ENCODE assay signal across 26 cellular contexts in the genomic region with DNA sequence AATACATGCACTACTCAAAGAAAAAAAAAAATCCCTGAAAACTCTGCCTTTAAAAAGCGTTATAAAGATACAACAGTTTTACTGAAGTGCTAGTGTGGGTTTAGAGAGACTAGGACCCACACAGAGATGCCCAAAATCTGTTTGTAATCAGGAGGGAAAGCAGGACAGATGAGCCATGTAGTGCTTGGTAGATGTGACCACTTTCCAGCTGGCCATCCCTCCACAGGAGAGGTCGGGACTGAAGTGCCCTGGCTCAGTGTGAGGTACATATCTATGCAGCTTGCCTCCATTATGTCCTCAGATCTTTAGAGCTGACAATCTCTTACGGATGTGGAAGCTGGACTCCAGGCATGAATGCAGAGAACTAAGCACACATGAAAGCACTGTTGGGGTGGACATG. TPM values are rescaled to one million over a fixed set of nuclear protein-coding genes. Genes with fewer than 3 reads are reported as not detected.
DNase-seq lines count a peak whose midpoint lies in the region; ATAC-seq, FAIRE-seq and TF ChIP-seq lines count a peak whose summit lies in the region.
"Had no signal": no experiment of that assay in that cellular context is flagged by ENCODE, and none has a peak within 500 bp of the region (broad histone marks: within the 10 kb centered on the region; RNA-seq: fewer than 3 reads in every experiment).

No MANE protein-coding gene starts in this region.

- H3K27ac Mint-ChIP-seq in stimulated activated naive CD8-positive, alpha-beta T cell treated with anti-CD3 and anti-CD28 coated beads, Interleukin-15, amount 100 ng/mL, for 72 hours = no peak overlapping the region
- H3K27ac Mint-ChIP-seq: activated naive CD4-positive, alpha-beta T cell treated with anti-CD3 and anti-CD28 coated beads for 36 hours; CD4-positive, alpha-beta memory T cell; T-cell had no signal

- no peaks in the 10 kb centered on the region for H4K20me1 ChIP-seq in smooth muscle cell (ENCODE audit: low read depth)

- H3F3A ChIP-seq in smooth muscle cell (ENCODE audit: low read depth) = no peaks in the 10 kb centered on the region

- no peaks in the 10 kb centered on the region for H3K79me2 ChIP-seq in smooth muscle cell (ENCODE audit: low read depth)

- H3K27me3 Mint-ChIP-seq in stimulated activated naive CD8-positive, alpha-beta T cell treated with anti-CD3 and anti-CD28 coated beads, Interleukin-15, amount 100 ng/mL, for 72 hours = no peaks in the 10 kb centered on the region
- H3K27me3 Mint-ChIP-seq: CD4-positive, alpha-beta memory T cell; T-cell had no signal

- in situ Hi-C loops in G401 (cut with HindIII; ENCODE audit: low sequenced_read_pairs) = no loop called here

- no peaks in the 10 kb centered on the region for H3K4me1 Mint-ChIP-seq in stimulated activated naive CD8-positive, alpha-beta T cell treated with anti-CD3 and anti-CD28 coated beads, Interleukin-15, amount 100 ng/mL, for 72 hours
- H3K4me1 Mint-ChIP-seq: CD4-positive, alpha-beta memory T cell; T-cell had no signal

- DNase-seq in G401 (ENCODE audit: low spot score) (peak; percentile 21), amniotic epithelial cell (ENCODE audit: low read depth) (peak; percentile 30), fibroblast of the aortic adventitia (ENCODE audit: low read depth) (peak; percentile 4), smooth muscle cell (lab: John Stamatoyannopoulos, UW; ENCODE audit: unreplicated experiment) (no peak), small intestine (no peak)
- DNase-seq in activated CD4-positive, alpha-beta T cell treated with anti-CD3 and anti-CD28 coated beads for 48 hours = no peak
- no peak for DNase-seq in stimulated activated naive CD8-positive, alpha-beta T cell treated with anti-CD3 and anti-CD28 coated beads, Interleukin-15, amount 100 ng/mL, for 72 hours
- DNase-seq in stimulated activated naive CD8-positive, alpha-beta T cell treated with anti-CD3 and anti-CD28 coated beads, Interleukin-15, Interleukin-2, amounts not matched to agents 100 U/mL and 50 U/mL, for 24 hours = no peak
- DNase-seq: activated CD4-positive, CD25-positive, alpha-beta regulatory T cell treated with anti-CD3 and anti-CD28 coated beads, Interleukin-2, amount 50 U/mL, for 72 hours; activated naive CD4-positive, alpha-beta T cell treated with anti-CD3 and anti-CD28 coated beads for 36 hours; activated T-cell treated with anti-CD3 and anti-CD28 coated beads, Interleukin-2, amount 50 U/mL, for 48 hours; anterior cingulate cortex; effector CD4-positive, alpha-beta T cell; NCI-H1092 treated with DMSO at 0.1 percent for 48 hours; NCI-H2029 treated with DMSO at 0.1 percent for 48 hours; NCI-H345; NCI-H774; pancreas; right cardiac atrium; SHP77 treated with DMSO at 0.1 percent for 48 hours; stimulated activated CD8-positive, alpha-beta memory T cell treated with anti-CD3 and anti-CD28 coated beads, Interleukin-4, amount 100 ng/mL, for 48 hours; T-cell had no signal

- H3K9me3 ChIP-seq in smooth muscle cell (replicated peaks; ENCODE audit: low read depth) (no peaks in the 10 kb centered on the region), small intestine (ENCODE audit: control insufficient read depth, low read depth) (no peaks in the 10 kb centered on the region)
- H3K9me3 ChIP-seq: pancreas had no signal

- no peak for ATAC-seq in stimulated activated naive CD8-positive, alpha-beta T cell treated with anti-CD3 and anti-CD28 coated beads, Interleukin-15, amount 100 ng/mL, for 72 hours
- no peak for ATAC-seq in stimulated activated naive CD8-positive, alpha-beta T cell treated with anti-CD3 and anti-CD28 coated beads, Interleukin-15, Interleukin-2, amounts not matched to agents 100 U/mL and 50 U/mL, for 24 hours
- ATAC-seq: pancreas, T-cell had no signal

- H3K4me3 Mint-ChIP-seq in stimulated activated naive CD8-positive, alpha-beta T cell treated with anti-CD3 and anti-CD28 coated beads, Interleukin-15, amount 100 ng/mL, for 72 hours = no peak overlapping the region
- H3K4me3 Mint-ChIP-seq: activated naive CD4-positive, alpha-beta T cell treated with anti-CD3 and anti-CD28 coated beads for 36 hours; CD4-positive, alpha-beta memory T cell; T-cell had no signal

- H3K4me2 ChIP-seq in smooth muscle cell = peak overlapping the region; percentile 42

- peak overlapping the region; percentile 0 for H2AFZ ChIP-seq in smooth muscle cell (ENCODE audit: low read depth)

- H3K9me3 Mint-ChIP-seq in stimulated activated naive CD8-positive, alpha-beta T cell treated with anti-CD3 and anti-CD28 coated beads, Interleukin-15, amount 100 ng/mL, for 72 hours = no peaks in the 10 kb centered on the region
- H3K9me3 Mint-ChIP-seq: activated naive CD4-positive, alpha-beta T cell treated with anti-CD3 and anti-CD28 coated beads for 36 hours; CD4-positive, alpha-beta memory T cell; T-cell had no signal

- peak overlapping the region; percentile 59 for H3K27ac ChIP-seq in smooth muscle cell (ENCODE audit: low read depth)
- no peak overlapping the region for H3K27ac ChIP-seq in small intestine (ENCODE audit: low read depth in 1 of 2, low read length in 1 of 2)
- H3K27ac ChIP-seq: pancreas had no signal

- no peak overlapping the region for H3K9ac ChIP-seq in smooth muscle cell (ENCODE audit: low read depth)

- 48% methylated on average over 3 of the region's 3 CpGs for WGBS in smooth muscle cell (ENCODE audit: low lambda C conversion rate)
- 63 to 88% (median 66%) methylated on average over 3 of the region's 3 CpGs for WGBS in small intestine, 3 donors

- TF ChIP-seq CTCF in fibroblast of the aortic adventitia (IDR thresholded peaks at IDR 0.05; ENCODE audit: insufficient read depth, low read length) = no peak
- no peak for TF ChIP-seq CTCF in smooth muscle cell (IDR thresholded peaks at IDR 0.05; ENCODE audit: borderline replicate concordance, insufficient read depth, poor library complexity, severe bottlenecking)

- H3K4me1 ChIP-seq in smooth muscle cell (ENCODE audit: low read depth) (peaks cover 9% of the 10 kb centered on the region), small intestine (ENCODE audit: control insufficient read depth in 2 of 2, insufficient read depth in 1 of 2, low read depth in 1 of 2, low read length in 1 of 2) (no peaks in the 10 kb centered on the region)
- H3K4me1 ChIP-seq: pancreas had no signal

- H3K27me3 ChIP-seq in smooth muscle cell (ENCODE audit: low read depth) = no peaks in the 10 kb centered on the region
- H3K27me3 ChIP-seq in small intestine (ENCODE audit: control insufficient read depth in 2 of 2, insufficient read depth in 2 of 2, low read length in 2 of 2) = no peaks in the 10 kb centered on the region
- H3K27me3 ChIP-seq: pancreas had no signal

- H3K4me3 ChIP-seq in fibroblast of the aortic adventitia (ENCODE audit: low read depth, low read length) (no peak overlapping the region), smooth muscle cell (no peak overlapping the region), small intestine (ENCODE audit: low read depth in 1 of 2, low read length in 2 of 2) (no peak overlapping the region)
- H3K4me3 ChIP-seq: pancreas had no signal

- FAIRE-seq in small intestine (lab: Jason Lieb, UNC) = no peak
- FAIRE-seq: pancreas had no signal

- no peaks in the 10 kb centered on the region for H3K36me3 ChIP-seq in smooth muscle cell (ENCODE audit: low read depth)
- H3K36me3 ChIP-seq in small intestine (ENCODE audit: control insufficient read depth in 2 of 2, insufficient read depth in 2 of 2, low read length in 2 of 2) = no peaks in the 10 kb centered on the region
- H3K36me3 ChIP-seq: pancreas had no signal

RNA-seq across cellular contexts. Expression of gene NANOGP8, which starts 57.5 kb away (rescaled TPM):
- total RNA-seq in G401 (2014; rRNA removed; shearing (Covaris generic)) = 1.7 TPM in 1 of 2 replicates, not detected in the other
- total RNA-seq in fibroblast of the aortic adventitia (ENCODE audit: low replicate concordance) = 0.81 TPM in 1 of 2 replicates, not detected in the other
- total RNA-seq in smooth muscle cell = not detected in 2 replicates
- not detected in 2 replicates for polyA plus RNA-seq in smooth muscle cell
- polyA plus RNA-seq in small intestine = not detected
- total RNA-seq: activated naive CD4-positive, alpha-beta T cell treated with anti-CD3 and anti-CD28 coated beads for 36 hours; CD4-positive, alpha-beta memory T cell; chondrocyte; kidney epithelial cell; lung microvascular endothelial cell; right cardiac atrium had no signal
- polyA plus RNA-seq: CD4-positive, alpha-beta memory T cell had no signal

Comparison
In these comparisons a context has a peak if more than half of its experiments do, and no peak if none do; other contexts are left out.
1. DNase-seq: peak in G401 (single experiment), amniotic epithelial cell (single experiment) and fibroblast of the aortic adventitia (single experiment); none in smooth muscle cell (single experiment), activated CD4-positive, alpha-beta T cell treated with anti-CD3 and anti-CD28 coated beads for 48 hours (single experiment), small intestine (single experiment), stimulated activated naive CD8-positive, alpha-beta T cell treated with anti-CD3 and anti-CD28 coated beads, Interleukin-15, amount 100 ng/mL, for 72 hours (0 of 2) and stimulated activated naive CD8-positive, alpha-beta T cell treated with anti-CD3 and anti-CD28 coated beads, Interleukin-15, Interleukin-2, amounts not matched to agents 100 U/mL and 50 U/mL, for 24 hours (single experiment).